Comparison of ENCODE assay signal across 1 cellular context in the genomic region with DNA sequence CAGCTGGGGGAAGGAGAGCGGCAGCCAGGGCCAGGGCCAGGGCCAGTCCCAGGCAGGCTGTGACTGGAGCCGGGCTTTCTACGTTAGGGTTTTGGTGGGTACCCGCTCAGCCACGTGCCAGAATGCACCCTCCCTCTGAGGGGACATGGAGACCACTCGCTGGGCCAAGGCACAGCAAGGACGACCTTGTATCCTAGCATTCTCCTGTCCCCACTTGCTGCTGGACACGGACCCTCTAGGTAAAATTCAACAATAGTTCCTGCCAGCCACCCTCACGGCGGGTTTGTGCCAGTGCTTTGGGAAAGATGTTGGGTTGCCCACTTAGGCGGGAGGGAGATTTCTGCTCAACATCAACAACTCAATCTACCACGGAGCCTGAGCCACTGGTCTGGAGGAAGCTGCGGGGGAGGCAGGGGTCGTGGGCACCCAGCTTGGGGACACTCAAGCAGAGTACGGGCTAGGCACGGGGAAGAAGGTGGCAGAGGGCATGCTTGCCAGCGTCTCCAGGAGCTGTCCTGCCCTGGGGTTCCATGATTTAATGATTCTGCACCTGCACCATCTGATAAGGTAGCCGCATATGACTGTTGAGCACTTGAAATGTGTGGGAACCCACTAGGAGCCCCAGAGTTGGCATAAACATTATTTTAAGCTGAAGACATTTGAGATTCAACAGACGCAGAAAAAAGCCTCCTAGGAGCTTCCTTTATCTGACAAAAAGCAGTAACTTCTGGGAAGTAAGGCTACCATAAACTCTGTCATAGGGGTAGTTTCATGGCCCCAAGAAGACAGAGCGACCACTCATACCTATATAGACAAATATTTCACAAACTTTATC.
TF ChIP-seq lines count a peak whose summit lies in the region.

No MANE protein-coding gene starts in this region.

TF ChIP-seq in IMR-90, 13 proteins besides CTCF, POLR2A, EP300 and RAD21 (continued from another document):
- TF ChIP-seq NFE2L2 (IDR thresholded peaks at IDR 0.05; ENCODE audit: low read depth, low read length) = no peak
